ENCODE assay signal across 20 cellular contexts in genomic region chr12:48061943-48062719, GRCh38. TPM values are rescaled to one million over a fixed set of nuclear protein-coding genes. Genes with fewer than 3 reads are reported as not detected.
DNase-seq lines count a peak whose midpoint lies in the region; ATAC-seq and TF ChIP-seq lines count a peak whose summit lies in the region.
"Had no signal": no experiment of that assay in that cellular context is flagged by ENCODE, and none has a peak within 500 bp of the region (broad histone marks: within the 10 kb centered on the region; RNA-seq: fewer than 3 reads in every experiment).

No MANE protein-coding gene starts in this region.

- no CpG with 5 or more reads among the region's 1 CpG for WGBS in H9 (ENCODE audit: extremely low coverage, insufficient read length, low lambda C conversion rate)

- H4K91ac ChIP-seq in H9 (ENCODE audit: insufficient read length, low read depth, low read length), result no peak overlapping the region

- H3K36me3 Mint-ChIP-seq in H9 (ENCODE audit: insufficient read depth in 1 of 3, low read depth in 3 of 3) (peaks cover 17 to 70% (median 65%) of the 10 kb centered on the region in 3 experiments; a peak in 6 of 7 replicates), progenitor cell of endocrine pancreas (ENCODE audit: insufficient read depth) (peaks cover 37% of the 10 kb centered on the region)

- no peak overlapping the region for H3K27ac ChIP-seq in H9 (ENCODE audit: insufficient read length, low read depth, low read length)
- no peak overlapping the region for H3K27ac ChIP-seq in PC-9
- H3K27ac ChIP-seq in A673 (ENCODE audit: low read depth, low read length, poor library complexity, severe bottlenecking), result no peak overlapping the region
- H3K27ac ChIP-seq: pancreas had no signal

- no TSS peak for BruUV-seq in PC-9 (replicated peaks; lab: Mats Ljungman, UMichigan)
- no TSS peak for BruUV-seq in A673 (replicated peaks; lab: Mats Ljungman, UMichigan)

- TF ChIP-seq CTCF in H9 (conservative IDR thresholded peaks at IDR 0.05), result peak; percentile 53
- TF ChIP-seq CTCF in PC-9 (conservative IDR thresholded peaks at IDR 0.05), result 0 out of 2 replicates have a peak, but pooled peaks have one; percentile 39
- TF ChIP-seq CTCF in fibroblast of villous mesenchyme (IDR thresholded peaks at IDR 0.05; ENCODE audit: insufficient read depth, low read depth, low read length), result no peak
- TF ChIP-seq CTCF in progenitor cell of endocrine pancreas (IDR thresholded peaks at IDR 0.05; ENCODE audit: unreplicated experiment), result peak; percentile 51
- no peak for TF ChIP-seq CTCF in A673 (conservative IDR thresholded peaks at IDR 0.05; ENCODE audit: low read depth, low read length)

- no peaks in the 10 kb centered on the region for H4K20me1 ChIP-seq in H9 (ENCODE audit: control insufficient read depth, insufficient read depth, insufficient read length)
- no peaks in the 10 kb centered on the region for H4K20me1 ChIP-seq in PC-9 (ENCODE audit: insufficient read depth)

- H3K4me1 ChIP-seq in H9 (ENCODE audit: insufficient read depth, low read length), result no peaks in the 10 kb centered on the region
- H3K4me1 ChIP-seq in PC-9 (replicated peaks; ENCODE audit: insufficient read depth), result no peaks in the 10 kb centered on the region
- no peaks in the 10 kb centered on the region for H3K4me1 ChIP-seq in A673 (ENCODE audit: insufficient read depth, low read length, poor library complexity, severe bottlenecking)
- H3K4me1 ChIP-seq: pancreas had no signal

- DNase-seq in H9 (no peak), PC-9 (no peak), fibroblast of villous mesenchyme (ENCODE audit: low read depth) (peak; percentile 7), progenitor cell of endocrine pancreas (ENCODE audit: low spot score, unreplicated experiment) (no peak), MG63 (no peak), A673 (ENCODE audit: low spot score) (no peak)
- DNase-seq: activated CD4-positive, alpha-beta T cell treated with anti-CD3 and anti-CD28 coated beads for 36 hours; activated CD8-positive, alpha-beta memory T cell treated with anti-CD3 and anti-CD28 coated beads, Interleukin-2, amount 50 U/mL, for 48 hours; CD4-positive, alpha-beta memory T cell; GF-D8; glutamatergic neuron; midbrain; NCI-H1930; pancreas; stimulated activated CD4-positive, alpha-beta T cell treated with anti-CD3 and anti-CD28 coated beads, Interleukin-12 subunit alpha, Interleukin-12 subunit beta, amount 100 ng/mL, for 4 hours had no signal

- H3T11ph ChIP-seq in H9 (ENCODE audit: low read length), result no peak overlapping the region

- no peaks in the 10 kb centered on the region for H3K79me2 ChIP-seq in H9 (ENCODE audit: insufficient read depth, low read length)
- H3K79me2 ChIP-seq in PC-9 (ENCODE audit: low read depth), result no peaks in the 10 kb centered on the region

- no peak overlapping the region for H2AK5ac ChIP-seq in H9 (ENCODE audit: insufficient read length, low read length)

- H4K8ac ChIP-seq in H9 (replicated peaks; ENCODE audit: insufficient read length, low read depth, low read length), result no peak overlapping the region

- no peak overlapping the region for H3K27ac Mint-ChIP-seq in H9
- no peak overlapping the region for H3K27ac Mint-ChIP-seq in progenitor cell of endocrine pancreas
- H3K27ac Mint-ChIP-seq: activated CD4-positive, alpha-beta T cell treated with anti-CD3 and anti-CD28 coated beads for 36 hours; activated naive CD4-positive, alpha-beta T cell treated with anti-CD3 and anti-CD28 coated beads, Interleukin-2, amount 50 U/mL, for 24 hours; CD4-positive, alpha-beta memory T cell had no signal

- no peaks in the 10 kb centered on the region for H3K79me1 ChIP-seq in H9 (ENCODE audit: insufficient read depth, low read depth, low read length, poor library complexity, severe bottlenecking)

- H3K9ac ChIP-seq in H9 (ENCODE audit: extremely low read depth, insufficient read length, low read length), result no peak overlapping the region

- H3K9me3 ChIP-seq in H9 (ENCODE audit: control insufficient read depth, low read depth, low read length), result no peaks in the 10 kb centered on the region
- H3K9me3 ChIP-seq in PC-9 (ENCODE audit: insufficient read depth, low read depth), result peaks cover 9% of the 10 kb centered on the region
- H3K9me3 ChIP-seq in MG63, result peaks cover 9% of the 10 kb centered on the region; the same call in 1 of the 2 replicates
- H3K9me3 ChIP-seq in A673 (ENCODE audit: low read depth, low read length, poor library complexity, severe bottlenecking), result peaks cover 7% of the 10 kb centered on the region
- H3K9me3 ChIP-seq: pancreas had no signal

- no peak overlapping the region for H2BK15ac ChIP-seq in H9 (ENCODE audit: low read depth, low read length)

- H3K4me3 Mint-ChIP-seq in H9 (no peak overlapping the region), progenitor cell of endocrine pancreas (ENCODE audit: low read depth) (no peak overlapping the region)
- H3K4me3 Mint-ChIP-seq: activated CD4-positive, alpha-beta T cell treated with anti-CD3 and anti-CD28 coated beads for 36 hours; activated naive CD4-positive, alpha-beta T cell treated with anti-CD3 and anti-CD28 coated beads, Interleukin-2, amount 50 U/mL, for 24 hours; CD4-positive, alpha-beta memory T cell had no signal

- H3K14ac ChIP-seq in H9 (ENCODE audit: insufficient read depth, low read length), result no peak overlapping the region

- no peaks in the 10 kb centered on the region for H3K4me1 Mint-ChIP-seq in H9
- no peaks in the 10 kb centered on the region for H3K4me1 Mint-ChIP-seq in progenitor cell of endocrine pancreas (ENCODE audit: low read depth)
- H3K4me1 Mint-ChIP-seq: activated CD4-positive, alpha-beta T cell treated with anti-CD3 and anti-CD28 coated beads for 36 hours; CD4-positive, alpha-beta memory T cell had no signal

- H3K9me3 Mint-ChIP-seq in H9 (no peaks in the 10 kb centered on the region), progenitor cell of endocrine pancreas (ENCODE audit: low read depth) (peaks cover 14% of the 10 kb centered on the region)

- H2AFZ ChIP-seq in H9 (ENCODE audit: low read length) (no peak overlapping the region), PC-9 (no peak overlapping the region)

- no peak overlapping the region for H3K18ac ChIP-seq in H9 (ENCODE audit: insufficient read length, low read depth, low read length)

- CTCF ChIA-PET in PC-9 (lab: Charles Lee) (interaction anchor here (0.5 to 1.3 kb wide), 2 partner anchors 57 to 71 kb away, joined by 4 to 5 read pairs; no protein-coding TSS in a partner anchor), A673 (lab: Charles Lee) (no interaction called here)

- intact Hi-C loops in PC-9 (cut with micrococcal nuclease; ENCODE audit: unreplicated experiment) (no loop called here), A673 (cut with micrococcal nuclease; ENCODE audit: unreplicated experiment) (no loop called here)

- POLR2A ChIA-PET in PC-9 (lab: Charles Lee; ENCODE audit: unreplicated experiment) (no interaction called here), A673 (lab: Charles Lee; ENCODE audit: low non-redundant PET) (no interaction called here)

- 0 out of 2 replicates have a peak, but pooled peaks cover 4% of the 10 kb centered on the region for H3F3A ChIP-seq in PC-9 (ENCODE audit: insufficient read depth, low read depth)

- H3K36me3 ChIP-seq in PC-9 (ENCODE audit: low read depth) (peaks cover 51% of the 10 kb centered on the region), MG63 (peaks cover 79% of the 10 kb centered on the region), A673 (ENCODE audit: insufficient read depth, low read length, poor library complexity, severe bottlenecking) (peaks cover 84% of the 10 kb centered on the region)

- no peak overlapping the region for H2BK20ac ChIP-seq in H9 (ENCODE audit: low read depth, low read length, poor library complexity, severe bottlenecking)

- H2BK120ac ChIP-seq in H9 (ENCODE audit: low read depth, low read length, poor library complexity, severe bottlenecking), result no peak overlapping the region

- no peak overlapping the region for H3K4me2 ChIP-seq in H9 (ENCODE audit: insufficient read depth, insufficient read length, low read length)
- no peak overlapping the region for H3K4me2 ChIP-seq in PC-9

- no peak for ATAC-seq in HG03108 (IDR thresholded peaks at IDR 0.05; ENCODE audit: unreplicated experiment)
- ATAC-seq: activated CD4-positive, alpha-beta T cell treated with anti-CD3 and anti-CD28 coated beads for 36 hours; pancreas had no signal

- H3K27me3 ChIP-seq in H9 (ENCODE audit: insufficient read depth, low read length) (no peaks in the 10 kb centered on the region), PC-9 (ENCODE audit: insufficient read depth, low read depth) (no peaks in the 10 kb centered on the region), MG63 (no peaks in the 10 kb centered on the region), A673 (replicated peaks; ENCODE audit: insufficient read depth, low read depth, low read length, poor library complexity) (no peaks in the 10 kb centered on the region)
- H3K27me3 ChIP-seq: pancreas had no signal

- no peak overlapping the region for H4K5ac ChIP-seq in H9 (ENCODE audit: insufficient read length, low read depth, low read length)

- no peak overlapping the region for H3K56ac ChIP-seq in H9 (ENCODE audit: insufficient read length, low read depth, low read length)

- no peaks in the 10 kb centered on the region for H3K9me2 ChIP-seq in PC-9 (ENCODE audit: insufficient read depth)

- H3K4ac ChIP-seq in H9 (ENCODE audit: low read depth, low read length), result no peak overlapping the region

- H3K23me2 ChIP-seq in H9 (ENCODE audit: insufficient read length, low read depth, low read length, poor library complexity, severe bottlenecking), result no peaks in the 10 kb centered on the region

- H3K27me3 Mint-ChIP-seq in H9 (ENCODE audit: low read depth) (no peaks in the 10 kb centered on the region), progenitor cell of endocrine pancreas (no peaks in the 10 kb centered on the region)
- H3K27me3 Mint-ChIP-seq: activated CD4-positive, alpha-beta T cell treated with anti-CD3 and anti-CD28 coated beads for 36 hours; activated naive CD4-positive, alpha-beta T cell treated with anti-CD3 and anti-CD28 coated beads, Interleukin-2, amount 50 U/mL, for 24 hours; CD4-positive, alpha-beta memory T cell had no signal

- no peak overlapping the region for H3K23ac ChIP-seq in H9 (ENCODE audit: insufficient read length, low read depth, low read length)

- H2BK5ac ChIP-seq in H9 (ENCODE audit: insufficient read length, low read length), result no peak overlapping the region

- H3K4me3 ChIP-seq in PC-9 (no peak overlapping the region), fibroblast of villous mesenchyme (ENCODE audit: low read depth, low read length) (no peak overlapping the region), MG63 (no peak overlapping the region), A673 (ENCODE audit: low read depth, low read length, poor library complexity, severe bottlenecking) (no peak overlapping the region)
- H3K4me3 ChIP-seq: pancreas had no signal

- no peak overlapping the region for H2BK12ac ChIP-seq in H9 (ENCODE audit: insufficient read length, low read depth, low read length)

RNA-seq across cellular contexts. Expression of gene SENP1, which starts 43.7 kb away (rescaled TPM):
- 28.8 and 30.1 TPM in 2 replicates for total RNA-seq in H9 (2021)
- total RNA-seq in PC-9 (2021), result 20.9 and 23.0 TPM in 2 replicates
- 28.3 and 35.8 TPM in 2 replicates for total RNA-seq in fibroblast of villous mesenchyme
- total RNA-seq in progenitor cell of endocrine pancreas, result 34.9 and 38.4 TPM in 2 replicates
- 15.6 and 16.3 TPM in 2 replicates for total RNA-seq in MG63 (2014; rRNA removed; shearing (Covaris generic); ENCODE audit: low replicate concordance)
- 39.4 and 41.6 TPM in 2 replicates for total RNA-seq in A673 (2021)

RNA-seq across cellular contexts. Expression of gene PFKM, which starts 57.0 kb away (rescaled TPM):
- total RNA-seq in H9 (2021), result 92.4 and 105 TPM in 2 replicates
- 63.2 and 67.6 TPM in 2 replicates for total RNA-seq in PC-9 (2021)
- total RNA-seq in fibroblast of villous mesenchyme, result 54.4 and 83.8 TPM in 2 replicates
- 132 and 141 TPM in 2 replicates for total RNA-seq in progenitor cell of endocrine pancreas
- 38.2 and 64.7 TPM in 2 replicates for total RNA-seq in MG63 (2014; rRNA removed; shearing (Covaris generic); ENCODE audit: low replicate concordance)
- 114 and 130 TPM in 2 replicates for total RNA-seq in A673 (2021)

RNA-seq across cellular contexts. Expression of gene COL2A1, which starts 57.9 kb away (rescaled TPM):
- total RNA-seq in H9 (2021), result 10.8 and 11.4 TPM in 2 replicates
- not detected in 2 replicates for total RNA-seq in PC-9 (2021)
- total RNA-seq in fibroblast of villous mesenchyme, result under 0.01 TPM in 1 of 2 replicates, not detected in the other
- total RNA-seq in progenitor cell of endocrine pancreas, result 424 and 446 TPM in 2 replicates
- not detected in 2 replicates for total RNA-seq in MG63 (2014; rRNA removed; shearing (Covaris generic); ENCODE audit: low replicate concordance)
- 0.85 and 1.3 TPM in 2 replicates for total RNA-seq in A673 (2021)
- total RNA-seq: CD4-positive, alpha-beta memory T cell; endothelial cell of umbilical vein; RPMI7951; T-helper 1 cell treated with Interleukin-12 subunit alpha and Interleukin-12 subunit beta and Interleukin-4 antibody, amounts not matched to agents 30 ng/mL and 1 ng/mL, for 36 hours had no signal

Comparison
In these comparisons a context has a peak if more than half of its experiments do, and no peak if none do; other contexts are left out.
1. CTCF ChIP-seq: peak in H9 (single experiment), PC-9 (single experiment) and progenitor cell of endocrine pancreas (single experiment); none in fibroblast of villous mesenchyme (single experiment) and A673 (single experiment).
2. RNA of gene COL2A1, which starts 57.9 kb away (total RNA-seq): 424 to 446 TPM in progenitor cell of endocrine pancreas; 10.8 to 11.4 TPM in H9, 0.85 to 1.3 TPM in A673, not detected in PC-9, under 0.01 TPM in fibroblast of villous mesenchyme and not detected in MG63; every median in the first group is over 10 times any median in the second.